8 cellular contexts compared by ENCODE assay signal in the genomic region with DNA sequence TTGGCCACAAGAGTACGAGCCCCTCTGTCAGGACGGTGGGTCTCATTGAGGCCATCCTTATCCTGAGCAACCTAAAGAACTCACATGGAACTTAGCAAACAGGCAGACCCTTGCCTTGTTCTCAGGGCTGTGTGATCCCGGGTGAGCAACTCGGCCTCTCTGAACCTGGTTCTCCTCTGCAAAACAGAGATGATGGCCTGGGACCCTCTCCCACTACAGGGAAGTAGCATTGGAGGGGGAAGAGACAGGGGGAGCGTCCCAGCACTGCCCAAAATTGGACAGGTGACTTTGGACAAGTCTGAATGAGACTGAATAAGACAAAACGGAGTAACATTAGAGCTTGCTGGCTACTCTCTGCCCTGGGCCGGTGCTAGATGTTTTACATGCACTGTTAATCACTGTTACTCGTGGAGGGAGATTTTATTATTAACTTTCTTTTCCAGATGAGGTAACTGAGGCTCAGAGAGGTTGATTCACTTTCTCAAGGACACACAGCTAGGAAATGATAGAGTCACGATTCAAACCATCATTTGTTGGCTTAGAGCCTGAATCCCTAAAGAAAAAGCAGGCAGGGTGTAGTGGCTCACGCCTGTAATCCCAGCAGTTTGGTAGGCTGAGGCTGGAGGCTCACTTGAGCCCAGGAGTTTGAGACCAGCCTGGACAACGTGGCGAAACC.
DNase-seq lines count a peak whose midpoint lies in the region; ATAC-seq and TF ChIP-seq lines count a peak whose summit lies in the region.

No MANE protein-coding gene starts in this region.

- no peak overlapping the region for H3K4me3 ChIP-seq in body of pancreas
- peak overlapping the region; percentile 76 for H3K4me3 ChIP-seq in suprapubic skin

- H3K4me3 Mint-ChIP-seq in activated CD4-positive, alpha-beta T cell treated with anti-CD3 and anti-CD28 coated beads for 36 hours = no peak overlapping the region
- no peak overlapping the region for H3K4me3 Mint-ChIP-seq in memory B cell

- POLR2A ChIA-PET in activated CD4-positive, alpha-beta T cell treated with anti-CD3 and anti-CD28 coated beads for 36 hours (lab: Charles Lee) = interaction anchor here (1.0 to 2.1 kb wide), 2 partner anchors 15 to 25 kb away, joined by 5 read pairs; no protein-coding TSS in a partner anchor

- H3K27me3 ChIP-seq in body of pancreas = no peaks in the 10 kb centered on the region
- H3K27me3 ChIP-seq in suprapubic skin = no peaks in the 10 kb centered on the region

- no peak for DNase-seq in activated CD4-positive, alpha-beta T cell treated with anti-CD3 and anti-CD28 coated beads for 36 hours
- DNase-seq in activated CD4-positive, alpha-beta T cell treated with anti-CD3 and anti-CD28 coated beads for 1 hour = no peak
- DNase-seq in body of pancreas (no peak), memory B cell (ENCODE audit: low spot score in 2 of 2) (no peak), suprapubic skin (ENCODE audit: low spot score in 2 of 2) (no peak), NCI-H446 (lab: John Stamatoyannopoulos, UW) (no peak), AG08396 (ENCODE audit: low spot score) (no peak)

- no peak for TF ChIP-seq EP300 in suprapubic skin (IDR thresholded peaks at IDR 0.05)

- TF ChIP-seq POLR2A in body of pancreas (IDR thresholded peaks at IDR 0.05) (no peak), suprapubic skin (IDR thresholded peaks at IDR 0.05) (no peak)

- H3K4me1 Mint-ChIP-seq in activated CD4-positive, alpha-beta T cell treated with anti-CD3 and anti-CD28 coated beads for 36 hours = peaks cover 46% of the 10 kb centered on the region
- H3K4me1 Mint-ChIP-seq in memory B cell = peaks cover 8% of the 10 kb centered on the region

- H3K27ac ChIP-seq in body of pancreas (peak overlapping the region; percentile 100), suprapubic skin (peak overlapping the region; percentile 99)

- peak overlapping the region; percentile 73 for H3K27ac Mint-ChIP-seq in activated CD4-positive, alpha-beta T cell treated with anti-CD3 and anti-CD28 coated beads for 36 hours
- peak overlapping the region; percentile 11 for H3K27ac Mint-ChIP-seq in memory B cell

- H3K36me3 ChIP-seq in body of pancreas (replicated peaks in 1 of 2; ENCODE audit: insufficient read depth in 1 of 2, low read depth in 2 of 2) (no peaks in the 10 kb centered on the region), suprapubic skin (no peaks in the 10 kb centered on the region)

- H3K9me3 ChIP-seq in body of pancreas = no peaks in the 10 kb centered on the region
- no peaks in the 10 kb centered on the region for H3K9me3 ChIP-seq in suprapubic skin

- ATAC-seq in activated CD4-positive, alpha-beta T cell treated with anti-CD3 and anti-CD28 coated beads for 36 hours = no peak
- no peak for ATAC-seq in body of pancreas
- ATAC-seq in memory B cell (ENCODE audit: low read depth) = no peak
- no peak for ATAC-seq in HG03139 (IDR thresholded peaks at IDR 0.05; ENCODE audit: unreplicated experiment)

- TF ChIP-seq CTCF in body of pancreas (IDR thresholded peaks at IDR 0.05) (no peak), suprapubic skin (IDR thresholded peaks at IDR 0.05) (no peak)

- H3K4me1 ChIP-seq in body of pancreas (peaks cover 82% of the 10 kb centered on the region), suprapubic skin (peaks cover 95% of the 10 kb centered on the region)

- intact Hi-C loops in activated CD4-positive, alpha-beta T cell treated with anti-CD3 and anti-CD28 coated beads for 36 hours (cut with DNase I, micrococcal nuclease) = loop anchor here in 1 of 2 experiments (10.0 kb wide), 1 partner anchor 310 kb away; the partner anchor contains the start of gene IER5L
- intact Hi-C loops in body of pancreas (cut with DNase I) = no loop called here

- no peaks in the 10 kb centered on the region for H3K27me3 Mint-ChIP-seq in activated CD4-positive, alpha-beta T cell treated with anti-CD3 and anti-CD28 coated beads for 36 hours
- H3K27me3 Mint-ChIP-seq in memory B cell = peaks cover 20% of the 10 kb centered on the region

- no peaks in the 10 kb centered on the region for H3K9me3 Mint-ChIP-seq in activated CD4-positive, alpha-beta T cell treated with anti-CD3 and anti-CD28 coated beads for 36 hours (ENCODE audit: low read depth)
- no peaks in the 10 kb centered on the region for H3K9me3 Mint-ChIP-seq in memory B cell

- peaks cover 5% of the 10 kb centered on the region for H3K36me3 Mint-ChIP-seq in activated CD4-positive, alpha-beta T cell treated with anti-CD3 and anti-CD28 coated beads for 36 hours (ENCODE audit: low read depth)
- H3K36me3 Mint-ChIP-seq in memory B cell = no peaks in the 10 kb centered on the region

- CTCF ChIA-PET in activated CD4-positive, alpha-beta T cell treated with anti-CD3 and anti-CD28 coated beads for 36 hours (lab: Charles Lee) = interaction anchor here (0.7 kb wide), 2 partner anchors 242 to 353 kb away, joined by 3 to 4 read pairs; no protein-coding TSS in a partner anchor

- 76 to 80% methylated on average over 10 to 12 of the region's 12 CpGs for WGBS in body of pancreas, 2 donors
- 56% methylated on average over 12 of the region's 12 CpGs for WGBS in suprapubic skin
